Comparison of ENCODE assay signal across 8 cellular contexts in the genomic region with DNA sequence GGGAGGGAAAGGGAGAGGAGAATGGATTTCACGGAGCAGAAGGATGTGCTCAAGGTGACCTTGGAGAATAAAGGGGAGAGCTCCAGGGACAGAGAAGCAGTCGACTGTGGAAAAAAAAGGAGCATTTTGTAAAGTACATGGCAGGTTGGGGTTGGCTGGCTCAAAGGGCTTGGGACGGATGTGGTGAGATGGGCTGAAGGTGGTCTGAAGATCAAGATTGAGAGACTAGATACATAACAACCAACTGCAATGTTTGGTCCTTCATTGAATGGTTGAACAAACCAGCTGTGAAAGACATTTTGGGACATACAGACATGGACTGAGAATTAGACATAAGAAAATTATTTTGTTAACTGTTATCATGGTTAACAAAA. TPM values are rescaled to one million over a fixed set of nuclear protein-coding genes. Genes with fewer than 3 reads are reported as not detected.
DNase-seq lines count a peak whose midpoint lies in the region; ATAC-seq and TF ChIP-seq lines count a peak whose summit lies in the region.

No MANE protein-coding gene starts in this region.

- H3K27ac Mint-ChIP-seq in progenitor cell of endocrine pancreas, result peak overlapping the region; percentile 42

- H3K27me3 ChIP-seq in RWPE2 (ENCODE audit: insufficient read depth, poor library complexity, severe bottlenecking), result no peaks in the 10 kb centered on the region

- peaks cover 24% of the 10 kb centered on the region for H3K4me1 Mint-ChIP-seq in progenitor cell of endocrine pancreas (ENCODE audit: low read depth)

- H3K36me3 Mint-ChIP-seq in progenitor cell of endocrine pancreas (ENCODE audit: insufficient read depth), result peaks cover 2% of the 10 kb centered on the region

- H3K9me3 Mint-ChIP-seq in progenitor cell of endocrine pancreas (ENCODE audit: low read depth), result no peaks in the 10 kb centered on the region

- peaks cover 14% of the 10 kb centered on the region for H3K4me1 ChIP-seq in RWPE2 (ENCODE audit: insufficient read depth, poor library complexity, severe bottlenecking)

- H3K27ac ChIP-seq in RWPE2 (ENCODE audit: poor library complexity, severe bottlenecking), result peak overlapping the region; percentile 95
- peak overlapping the region; percentile 98 for H3K27ac ChIP-seq in epithelial cell of prostate

- peak overlapping the region; percentile 74 for H3K4me3 ChIP-seq in RWPE2 (ENCODE audit: severe bottlenecking)

- TF ChIP-seq CTCF in RWPE2 (IDR thresholded peaks at IDR 0.05; ENCODE audit: poor library complexity, severe bottlenecking) (no peak), progenitor cell of endocrine pancreas (IDR thresholded peaks at IDR 0.05; ENCODE audit: unreplicated experiment) (no peak)

- H3K36me3 ChIP-seq in RWPE2 (ENCODE audit: low read depth), result peaks cover 20% of the 10 kb centered on the region

- H3K27me3 Mint-ChIP-seq in progenitor cell of endocrine pancreas, result peaks cover 8% of the 10 kb centered on the region

- DNase-seq in GF-D8 (lab: John Stamatoyannopoulos, UW), result peak; percentile 36
- no peak for DNase-seq in RWPE2 (ENCODE audit: low spot score)
- no peak for DNase-seq in epithelial cell of prostate (ENCODE audit: low read depth, low spot score)
- DNase-seq in progenitor cell of endocrine pancreas (ENCODE audit: low spot score, unreplicated experiment), result no peak
- DNase-seq in iPS-NIHi7 (ENCODE audit: extremely low spot score), result no peak
- no peak for DNase-seq in NCI-H2081 (lab: John Stamatoyannopoulos, UW)
- DNase-seq in activated gamma-delta T cell treated with Interleukin-2 at 50 U/mL for 16 hours, result no peak

- no peaks in the 10 kb centered on the region for H3K9me3 ChIP-seq in RWPE2 (ENCODE audit: severe bottlenecking)

- H3K4me3 Mint-ChIP-seq in progenitor cell of endocrine pancreas (ENCODE audit: low read depth), result peak overlapping the region; percentile 84

- ATAC-seq in RWPE2 (ENCODE audit: low read depth) (no peak), esophagus mucosa (no peak)

RNA-seq across cellular contexts. Expression of a gene that starts 1.6 kb away (rescaled TPM):
- 407 and 432 TPM in 2 replicates for total RNA-seq in progenitor cell of endocrine pancreas
- 253 TPM for total RNA-seq in esophagus mucosa

RNA-seq across cellular contexts. Expression of a gene that starts 10.2 kb away (rescaled TPM):
- total RNA-seq in progenitor cell of endocrine pancreas (7.9 and 9.7 TPM in 2 replicates), esophagus mucosa (0.92 TPM)

RNA-seq across cellular contexts. Expression of a gene that starts 12.5 kb away (rescaled TPM):
- total RNA-seq in progenitor cell of endocrine pancreas (42.8 and 50.3 TPM in 2 replicates), esophagus mucosa (1.2 TPM)

RNA-seq across cellular contexts. Expression of a gene that starts 14.6 kb away (rescaled TPM):
- total RNA-seq in progenitor cell of endocrine pancreas, result 65.8 and 68.5 TPM in 2 replicates
- 109 TPM for total RNA-seq in esophagus mucosa

RNA-seq across cellular contexts. Expression of a gene that starts 22.7 kb away (rescaled TPM):
- 23.6 and 25.1 TPM in 2 replicates for total RNA-seq in progenitor cell of endocrine pancreas
- 6.7 TPM for total RNA-seq in esophagus mucosa

Comparison
In these comparisons a context has a peak if more than half of its experiments do, and no peak if none do; other contexts are left out.
1. RNA of a gene that starts 12.5 kb away (total RNA-seq): 42.8 to 50.3 TPM in progenitor cell of endocrine pancreas; 1.2 TPM in esophagus mucosa (single experiment); every median in the first group is over 10 times any median in the second.